ENCODE assay signal across 10 cellular contexts in the genomic region with DNA sequence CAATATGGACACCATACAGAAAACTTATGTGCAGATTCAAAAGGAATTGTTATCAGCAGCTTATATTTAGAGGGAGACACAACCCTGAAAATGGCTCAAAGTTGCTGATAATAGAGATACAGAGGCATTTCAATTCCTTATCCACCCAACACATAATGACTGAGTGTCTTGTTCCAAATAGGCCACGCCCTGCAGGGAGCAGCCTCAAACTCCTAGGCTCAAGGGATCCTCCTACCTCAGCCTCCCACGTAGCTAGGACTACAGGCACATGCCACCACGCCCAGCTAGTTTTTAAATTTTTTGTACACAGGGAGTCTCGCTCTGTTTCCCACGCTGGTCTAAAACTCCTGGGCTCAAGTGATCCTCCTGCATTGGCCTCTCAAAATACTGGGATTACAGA.
"Had no signal": no experiment of that assay in that cellular context is flagged by ENCODE, and none has a peak within 500 bp of the region (broad histone marks: within the 10 kb centered on the region; RNA-seq: fewer than 3 reads in every experiment).

No MANE protein-coding gene starts in this region.

- H3K4me3 Mint-ChIP-seq: neural progenitor cell had no signal

- H3K9me3 ChIP-seq: esophagus muscularis mucosa, ovary, tibial nerve had no signal

- H3K27me3 ChIP-seq: brain microvascular endothelial cell, esophagus muscularis mucosa, neural progenitor cell, ovary, tibial nerve had no signal

- DNase-seq: activated naive CD4-positive, alpha-beta T cell treated with anti-CD3 and anti-CD28 coated beads, Interleukin-2, amount 50 U/mL, for 16 hours; brain microvascular endothelial cell; foreskin fibroblast; glutamatergic neuron; ovary; stimulated activated CD4-positive, alpha-beta T cell treated with anti-CD3 and anti-CD28 coated beads, Interleukin-4, amount 100 ng/mL, for 24 hours; T-helper 9 cell had no signal

- H2AFZ ChIP-seq: neural progenitor cell had no signal

- H3K4me1 ChIP-seq: esophagus muscularis mucosa, neural progenitor cell, tibial nerve had no signal

- H3K4me3 ChIP-seq: esophagus muscularis mucosa, neural progenitor cell, ovary, tibial nerve had no signal

- H3K27ac ChIP-seq: brain microvascular endothelial cell, esophagus muscularis mucosa, neural progenitor cell, ovary, tibial nerve had no signal

- H3K4me2 ChIP-seq: neural progenitor cell had no signal

- H3K36me3 Mint-ChIP-seq: neural progenitor cell had no signal

- H3K27ac Mint-ChIP-seq: neural progenitor cell had no signal

- H3K9me3 Mint-ChIP-seq: neural progenitor cell had no signal

- H3K36me3 ChIP-seq: brain microvascular endothelial cell, esophagus muscularis mucosa, neural progenitor cell, ovary, tibial nerve had no signal

- H3K9ac ChIP-seq: neural progenitor cell had no signal
